28 cellular contexts compared by ENCODE assay signal in genomic region chr14:33636715-33637114, GRCh38.
"Had no signal": no experiment of that assay in that cellular context is flagged by ENCODE, and none has a peak within 500 bp of the region (broad histone marks: within the 10 kb centered on the region; RNA-seq: fewer than 3 reads in every experiment).

No MANE protein-coding gene starts in this region.

- H3K27ac Mint-ChIP-seq: effector memory CD8-positive, alpha-beta T cell; immature natural killer cell; naive thymus-derived CD4-positive, alpha-beta T cell; nephron; stimulated activated effector memory CD8-positive, alpha-beta T cell treated with anti-CD3 and anti-CD28 coated beads, Interleukin-12 subunit alpha, Interleukin-12 subunit beta, amount 100 ng/mL, for 72 hours; type B pancreatic cell had no signal

- H3K27me3 Mint-ChIP-seq: effector memory CD8-positive, alpha-beta T cell had no signal

- H3K27me3 ChIP-seq: esophagus muscularis mucosa, foreskin keratinocyte, gastroesophageal sphincter, left lung, ovary, testis, tibial artery had no signal

- ATAC-seq: effector memory CD8-positive, alpha-beta T cell; foreskin keratinocyte; gastroesophageal sphincter; left cardiac atrium; left lung; naive thymus-derived CD4-positive, alpha-beta T cell; sciatic nerve; stimulated activated effector memory CD8-positive, alpha-beta T cell treated with anti-CD3 and anti-CD28 coated beads, Interleukin-12 subunit alpha, Interleukin-12 subunit beta, amount 100 ng/mL, for 72 hours had no signal

- H3K9me3 Mint-ChIP-seq: nephron, type B pancreatic cell had no signal

- H3K9me3 ChIP-seq: esophagus muscularis mucosa, gastroesophageal sphincter, left lung, ovary, testis, tibial artery had no signal

- FAIRE-seq: keratinocyte had no signal

- H3K4me1 ChIP-seq: esophagus muscularis mucosa, foreskin keratinocyte, gastroesophageal sphincter, left lung, testis had no signal

- H3K4me1 Mint-ChIP-seq: immature natural killer cell; naive thymus-derived CD4-positive, alpha-beta T cell; nephron; stimulated activated effector memory CD8-positive, alpha-beta T cell treated with anti-CD3 and anti-CD28 coated beads, Interleukin-12 subunit alpha, Interleukin-12 subunit beta, amount 100 ng/mL, for 72 hours had no signal

- H3K27ac ChIP-seq: epithelial cell of prostate, esophagus muscularis mucosa, foreskin keratinocyte, gastroesophageal sphincter, left lung, ovary, testis had no signal

- H3K36me3 ChIP-seq: esophagus muscularis mucosa, gastroesophageal sphincter, left lung, ovary, tibial artery had no signal

- H3K4me3 ChIP-seq: esophagus muscularis mucosa, gastroesophageal sphincter, left lung, ovary, testis, tibial artery had no signal

- H3K36me3 Mint-ChIP-seq: immature natural killer cell; naive thymus-derived CD4-positive, alpha-beta T cell; stimulated activated effector memory CD8-positive, alpha-beta T cell treated with anti-CD3 and anti-CD28 coated beads, Interleukin-12 subunit alpha, Interleukin-12 subunit beta, amount 100 ng/mL, for 72 hours; type B pancreatic cell had no signal

- H3K4me3 Mint-ChIP-seq: effector memory CD8-positive, alpha-beta T cell; immature natural killer cell; naive thymus-derived CD4-positive, alpha-beta T cell; nephron; stimulated activated effector memory CD8-positive, alpha-beta T cell treated with anti-CD3 and anti-CD28 coated beads, Interleukin-12 subunit alpha, Interleukin-12 subunit beta, amount 100 ng/mL, for 72 hours; type B pancreatic cell had no signal

- DNase-seq: cerebellar nuclear complex; cortex of kidney; effector memory CD8-positive, alpha-beta T cell; foreskin keratinocyte; hypothalamus; immature natural killer cell; left cardiac atrium; left lung; mesendoderm; midbrain; naive thymus-derived CD4-positive, alpha-beta T cell; occipital lobe; ovary; posterior cingulate gyrus; stimulated activated CD4-positive, alpha-beta T cell treated with anti-CD3 and anti-CD28 coated beads, Interleukin-2, amount 100 ng/mL, for 24 hours; stimulated activated CD4-positive, alpha-beta T cell treated with anti-CD3 and anti-CD28 coated beads, Interleukin-4, amount 100 ng/mL, for 24 hours; stimulated activated naive CD4-positive, alpha-beta T cell treated with Interleukin-2 at 50 U/mL for 16 hours; substantia nigra; testis; tibial artery had no signal
